14 cellular contexts compared by ENCODE assay signal in the genomic region with DNA sequence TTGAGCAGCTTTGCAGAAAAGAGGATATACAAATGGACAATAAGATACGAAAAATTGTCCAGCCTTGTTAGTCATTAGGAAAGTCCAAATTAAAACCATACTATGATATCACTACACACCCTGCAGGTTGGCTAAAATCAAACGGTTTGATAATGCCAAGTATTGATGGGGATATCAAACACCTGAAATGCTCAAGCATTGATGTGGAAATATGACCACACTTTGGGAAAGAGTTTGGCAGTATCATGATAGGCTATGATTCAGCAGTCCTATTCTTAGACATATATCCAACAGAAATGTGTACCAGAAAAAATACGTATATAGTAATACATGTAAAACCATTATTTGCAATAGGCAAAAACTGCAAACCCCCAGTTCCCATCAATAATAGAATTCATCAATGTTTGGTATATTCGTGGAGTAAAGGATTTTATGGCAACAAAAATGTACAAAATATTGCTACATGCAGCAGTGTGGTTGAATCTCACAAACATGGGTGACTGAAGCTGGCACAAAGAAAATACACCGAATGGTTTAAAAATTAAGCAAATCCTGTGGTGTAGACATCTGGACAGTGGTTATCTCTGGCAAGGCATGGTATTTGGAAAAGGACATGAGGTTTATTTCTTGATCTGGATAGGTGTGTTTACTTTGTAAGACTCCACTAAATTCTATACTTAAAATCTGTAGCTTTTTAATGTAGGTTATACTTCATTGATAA.
"Had no signal": no experiment of that assay in that cellular context is flagged by ENCODE, and none has a peak within 500 bp of the region (broad histone marks: within the 10 kb centered on the region; RNA-seq: fewer than 3 reads in every experiment).

No MANE protein-coding gene starts in this region.

- ATAC-seq: gastroesophageal sphincter; left colon; mucosa of descending colon; naive thymus-derived CD8-positive, alpha-beta T cell had no signal

- H3K4me2 ChIP-seq: smooth muscle cell had no signal

- H3K4me1 ChIP-seq: gastroesophageal sphincter, right atrium auricular region had no signal

- H3K36me3 ChIP-seq: gastroesophageal sphincter, neutrophil, right atrium auricular region had no signal

- H3K27me3 ChIP-seq: gastroesophageal sphincter, neutrophil, right atrium auricular region had no signal

- DNase-seq: effector CD4-positive, alpha-beta T cell; endodermal cell; glutamatergic neuron; left colon; mucosa of descending colon; naive thymus-derived CD8-positive, alpha-beta T cell; stimulated activated CD4-positive, alpha-beta T cell treated with anti-CD3 and anti-CD28 coated beads, Interleukin-2, amount 100 ng/mL, for 48 hours; stimulated activated naive CD4-positive, alpha-beta T cell treated with Interleukin-2 at 50 U/mL for 16 hours; trophoblast cell had no signal

- H3K4me3 ChIP-seq: coronary artery, gastroesophageal sphincter, mucosa of descending colon, right atrium auricular region, smooth muscle cell had no signal

- H3K27ac ChIP-seq: coronary artery, gastroesophageal sphincter, neutrophil, right atrium auricular region had no signal

- H3K9me3 ChIP-seq: gastroesophageal sphincter, mucosa of descending colon, neutrophil, right atrium auricular region had no signal
